30 cellular contexts compared by ENCODE assay signal in genomic region chr3:66158933-66159332, GRCh38.
"Had no signal": no experiment of that assay in that cellular context is flagged by ENCODE, and none has a peak within 500 bp of the region (broad histone marks: within the 10 kb centered on the region; RNA-seq: fewer than 3 reads in every experiment).

No MANE protein-coding gene starts in this region.

- H3K27ac ChIP-seq: KMS-11, Peyer's patch, SJSA1 had no signal

- H3K9me3 ChIP-seq: Peyer's patch, SJSA1, SK-N-SH had no signal

- DNase-seq: Karpas-422, MM.1S, MV-4-11, NCI-H1092, NCI-H1105, NCI-H1417 treated with DMSO at 0.1 percent for 48 hours, NCI-H1436 treated with DMSO at 0.1 percent for 48 hours, NCI-H187, NCI-H1930, NCI-H2029 treated with DMSO at 0.1 percent for 48 hours, NCI-H2081 treated with DMSO at 0.1 percent for 48 hours, NCI-H2107, NCI-H2171, NCI-H226, NCI-H446 treated with DMSO at 0.1 percent for 48 hours, NCI-H510A, NCI-H524, NCI-H526, NCI-H69, NCI-H748 treated with DMSO at 0.1 percent for 48 hours, NCI-H82, PC-3, Peyer's patch, Right ventricle myocardium superior, RPMI8226, SHP77 treated with DMSO at 0.1 percent for 48 hours, SK-N-SH, SW 1271 had no signal

- H3K36me3 ChIP-seq: Peyer's patch, SJSA1 had no signal

- H3K4me3 ChIP-seq: Peyer's patch, SJSA1 had no signal

- H3K9ac ChIP-seq: KMS-11, SK-N-SH had no signal

- ATAC-seq: PC-3 had no signal

- H3K27me3 ChIP-seq: Peyer's patch, SJSA1 had no signal

- H3K4me2 ChIP-seq: KMS-11, SK-N-SH had no signal

- H3K4me1 ChIP-seq: Peyer's patch had no signal
